ENCODE assay signal across 8 cellular contexts in genomic region chr11:96267490-96268010, GRCh38.
DNase-seq lines count a peak whose midpoint lies in the region; ATAC-seq and TF ChIP-seq lines count a peak whose summit lies in the region.

No MANE protein-coding gene starts in this region.

- H3K27ac Mint-ChIP-seq in CD4-positive, CD25-positive, alpha-beta regulatory T cell = peak overlapping the region; percentile 90 to 96 (median 93)

- H3K4me3 ChIP-seq in CD4-positive, CD25-positive, alpha-beta regulatory T cell (ENCODE audit: low read depth, low read length) = peak overlapping the region; percentile 78
- H3K4me3 ChIP-seq in body of pancreas = no peak overlapping the region

- peaks cover 42% of the 10 kb centered on the region for H3K4me1 ChIP-seq in CD4-positive, CD25-positive, alpha-beta regulatory T cell (ENCODE audit: control insufficient read depth, insufficient read depth, low read length, poor library complexity, severe bottlenecking)
- peaks cover 26% of the 10 kb centered on the region for H3K4me1 ChIP-seq in body of pancreas

- TF ChIP-seq POLR2A in body of pancreas (IDR thresholded peaks at IDR 0.05) = no peak

- ATAC-seq in CD4-positive, CD25-positive, alpha-beta regulatory T cell (ENCODE audit: low read depth in 2 of 2) = peak; percentile 78 to 82
- ATAC-seq in HG03521 (IDR thresholded peaks at IDR 0.05; ENCODE audit: unreplicated experiment) (peak; percentile 92), body of pancreas (peak; percentile 25)

- no peaks in the 10 kb centered on the region for H3K9me3 ChIP-seq in CD4-positive, CD25-positive, alpha-beta regulatory T cell (ENCODE audit: control insufficient read depth in 2 of 2, low read length in 2 of 2)
- H3K9me3 ChIP-seq in body of pancreas = no peaks in the 10 kb centered on the region

- H3K27ac ChIP-seq in CD4-positive, CD25-positive, alpha-beta regulatory T cell (ENCODE audit: insufficient read depth, low read length, poor library complexity, severe bottlenecking) = peak overlapping the region; percentile 75
- peak overlapping the region in 3 of 4 donors; percentile 57 to 68 (median 59) for H3K27ac ChIP-seq in body of pancreas

- no peak for TF ChIP-seq CTCF in GM20000 (IDR thresholded peaks at IDR 0.05; ENCODE audit: extremely low read depth, missing control alignments)
- no peak for TF ChIP-seq CTCF in body of pancreas (IDR thresholded peaks at IDR 0.05)

- 24 to 34% methylated on average over 2 of the region's 2 CpGs for WGBS in body of pancreas, 2 donors

- intact Hi-C loops in body of pancreas (cut with DNase I) = no loop called here

- peaks cover 27% of the 10 kb centered on the region for H3K36me3 Mint-ChIP-seq in CD4-positive, CD25-positive, alpha-beta regulatory T cell

- H3K27me3 ChIP-seq in CD4-positive, CD25-positive, alpha-beta regulatory T cell (ENCODE audit: control insufficient read depth, insufficient read depth, low read length) = no peaks in the 10 kb centered on the region
- no peaks in the 10 kb centered on the region for H3K27me3 ChIP-seq in body of pancreas

- peaks cover 60 to 88% (median 70%) of the 10 kb centered on the region in 4 donors for H3K4me1 Mint-ChIP-seq in CD4-positive, CD25-positive, alpha-beta regulatory T cell

- peak in 2 of 3 donors; percentile 34 to 49 for DNase-seq in CD4-positive, CD25-positive, alpha-beta regulatory T cell
- DNase-seq in GM20000 (ENCODE audit: low spot score) (peak; percentile 75), body of pancreas (no peak), COLO668 (lab: John Stamatoyannopoulos, UW; ENCODE audit: unreplicated experiment) (no peak), COR-L47 (lab: John Stamatoyannopoulos, UW) (no peak), SW480 (ENCODE audit: low spot score) (no peak)
- peak; percentile 68 for DNase-seq in stimulated activated CD4-positive, alpha-beta T cell treated with anti-CD3 and anti-CD28 coated beads, Interleukin-1b, Interleukin-23, amount 100 ng/mL, for 48 hours

- peak overlapping the region; percentile 55 to 86 (median 80) for H3K4me3 Mint-ChIP-seq in CD4-positive, CD25-positive, alpha-beta regulatory T cell

- H3K27me3 Mint-ChIP-seq in CD4-positive, CD25-positive, alpha-beta regulatory T cell = no peaks in the 10 kb centered on the region

- peaks cover 0 to 8% (median 2%) of the 10 kb centered on the region in 7 donors for H3K9me3 Mint-ChIP-seq in CD4-positive, CD25-positive, alpha-beta regulatory T cell

- H3K36me3 ChIP-seq in CD4-positive, CD25-positive, alpha-beta regulatory T cell (ENCODE audit: control insufficient read depth, insufficient read depth, low read length) = peaks cover 12% of the 10 kb centered on the region
- no peaks in the 10 kb centered on the region for H3K36me3 ChIP-seq in body of pancreas (replicated peaks in 1 of 2; ENCODE audit: insufficient read depth in 1 of 2, low read depth in 2 of 2)

Comparison
In these comparisons a context has a peak if more than half of its experiments do, and no peak if none do; other contexts are left out.
1. ATAC-seq: peak in every context shown above with its lines; median percentile 92 in HG03521; 80 in CD4-positive, CD25-positive, alpha-beta regulatory T cell; 25 in body of pancreas.
2. DNase-seq: peak in CD4-positive, CD25-positive, alpha-beta regulatory T cell (2 of 3), GM20000 (single experiment) and stimulated activated CD4-positive, alpha-beta T cell treated with anti-CD3 and anti-CD28 coated beads, Interleukin-1b, Interleukin-23, amount 100 ng/mL, for 48 hours (single experiment); none in body of pancreas (0 of 4), COLO668 (single experiment), COR-L47 (single experiment) and SW480 (single experiment).